Comparison of ENCODE assay signal across 11 cellular contexts in genomic region chr1:235920596-235921375, GRCh38. TPM values are rescaled to one million over a fixed set of nuclear protein-coding genes. Genes with fewer than 3 reads are reported as not detected.
DNase-seq lines count a peak whose midpoint lies in the region; ATAC-seq, FAIRE-seq and TF ChIP-seq lines count a peak whose summit lies in the region.
"Had no signal": no experiment of that assay in that cellular context is flagged by ENCODE, and none has a peak within 500 bp of the region (broad histone marks: within the 10 kb centered on the region; RNA-seq: fewer than 3 reads in every experiment).

No MANE protein-coding gene starts in this region.

- H3K27me3 Mint-ChIP-seq in HFFc6 (ENCODE audit: insufficient read depth) (peaks cover 1% of the 10 kb centered on the region), astrocyte (ENCODE audit: low read depth, unreplicated experiment) (no peaks in the 10 kb centered on the region), type B pancreatic cell (peaks cover 7% of the 10 kb centered on the region)
- no peaks in the 10 kb centered on the region for H3K27me3 Mint-ChIP-seq in activated T-cell treated with anti-CD3 and anti-CD28 coated beads, Interleukin-2, amount 50 U/mL, for 72 hours (ENCODE audit: low read depth)

- TF ChIP-seq CTCF in HFFc6 (IDR thresholded peaks at IDR 0.05) (no peak), astrocyte (IDR thresholded peaks at IDR 0.05; ENCODE audit: insufficient read depth, low read depth, low read length) (no peak), type B pancreatic cell (conservative IDR thresholded peaks at IDR 0.05) (no peak)

- no peak for FAIRE-seq in astrocyte (lab: Jason Lieb, UNC)
- FAIRE-seq: TTC549 had no signal

- H3K4me1 ChIP-seq in astrocyte (ENCODE audit: insufficient read depth, low read length) = peaks cover 50% of the 10 kb centered on the region
- H3K4me1 ChIP-seq: prostate gland had no signal

- peak overlapping the region; percentile 90 for H3K27ac ChIP-seq in astrocyte (ENCODE audit: low read depth, low read length)

- no peaks in the 10 kb centered on the region for H4K20me1 ChIP-seq in astrocyte (ENCODE audit: insufficient read depth, low read length)

- ATAC-seq in HG03442 (IDR thresholded peaks at IDR 0.05; ENCODE audit: unreplicated experiment) (no peak), GM21619 (IDR thresholded peaks at IDR 0.05; ENCODE audit: unreplicated experiment) (no peak)
- no peak for ATAC-seq in activated T-cell treated with anti-CD3 and anti-CD28 coated beads, Interleukin-2, amount 50 U/mL, for 72 hours (replicated peaks in 1 of 2)

- DNase-seq in HFFc6 = peak; percentile 65
- peak; percentile 54 for DNase-seq in astrocyte (ENCODE audit: low read depth)
- DNase-seq in kidney tubule cell (ENCODE audit: low spot score) = peak; percentile 38
- DNase-seq in type B pancreatic cell (ENCODE audit: extremely low spot score, unreplicated experiment) = no peak
- DNase-seq in activated T-cell treated with anti-CD3 and anti-CD28 coated beads, Interleukin-2, amount 50 U/mL, for 72 hours = no peak
- DNase-seq: activated T-cell treated with anti-CD3 and anti-CD28 coated beads for 4 hours, NCI-H1694 had no signal

- no peaks in the 10 kb centered on the region for H3K36me3 ChIP-seq in astrocyte (ENCODE audit: insufficient read depth, low read length)
- H3K36me3 ChIP-seq: prostate gland had no signal

- no peaks in the 10 kb centered on the region for H3K79me2 ChIP-seq in astrocyte (ENCODE audit: insufficient read depth, low read length)

- H3K4me1 Mint-ChIP-seq in HFFc6 (ENCODE audit: low read depth) = peaks cover 78% of the 10 kb centered on the region
- peaks cover 38% of the 10 kb centered on the region for H3K4me1 Mint-ChIP-seq in astrocyte (ENCODE audit: low read depth, unreplicated experiment)
- peaks cover 55% of the 10 kb centered on the region for H3K4me1 Mint-ChIP-seq in type B pancreatic cell (ENCODE audit: unreplicated experiment)
- peaks cover 63% of the 10 kb centered on the region for H3K4me1 Mint-ChIP-seq in activated T-cell treated with anti-CD3 and anti-CD28 coated beads, Interleukin-2, amount 50 U/mL, for 72 hours (ENCODE audit: low read depth)

- H3K36me3 Mint-ChIP-seq in HFFc6 (ENCODE audit: low read depth) = no peaks in the 10 kb centered on the region
- H3K36me3 Mint-ChIP-seq in astrocyte (ENCODE audit: low read depth, unreplicated experiment) = no peaks in the 10 kb centered on the region
- H3K36me3 Mint-ChIP-seq in type B pancreatic cell = no peaks in the 10 kb centered on the region
- H3K36me3 Mint-ChIP-seq in activated T-cell treated with anti-CD3 and anti-CD28 coated beads, Interleukin-2, amount 50 U/mL, for 72 hours (ENCODE audit: insufficient read depth in 2 of 2) = no peaks in the 10 kb centered on the region

- H3K9me3 Mint-ChIP-seq in HFFc6 (no peaks in the 10 kb centered on the region), astrocyte (ENCODE audit: unreplicated experiment) (no peaks in the 10 kb centered on the region), type B pancreatic cell (no peaks in the 10 kb centered on the region)
- H3K9me3 Mint-ChIP-seq in activated T-cell treated with anti-CD3 and anti-CD28 coated beads, Interleukin-2, amount 50 U/mL, for 72 hours = no peaks in the 10 kb centered on the region

- no peaks in the 10 kb centered on the region for H3K27me3 ChIP-seq in astrocyte (ENCODE audit: insufficient read depth, low read length)

- H3K4me3 Mint-ChIP-seq in HFFc6 (peak overlapping the region; percentile 49), astrocyte (ENCODE audit: unreplicated experiment) (no peak overlapping the region), type B pancreatic cell (no peak overlapping the region)
- no peak overlapping the region for H3K4me3 Mint-ChIP-seq in activated T-cell treated with anti-CD3 and anti-CD28 coated beads, Interleukin-2, amount 50 U/mL, for 72 hours

- peak overlapping the region; percentile 56 for H3K4me2 ChIP-seq in astrocyte (ENCODE audit: low read length)

- no peak overlapping the region for H3K4me3 ChIP-seq in astrocyte (ENCODE audit: insufficient read depth, low read depth, low read length)
- H3K4me3 ChIP-seq: prostate gland had no signal

- H3K27ac Mint-ChIP-seq in HFFc6 (peak overlapping the region; percentile 84), astrocyte (ENCODE audit: unreplicated experiment) (peak overlapping the region; percentile 92), type B pancreatic cell (peak overlapping the region; percentile 52)
- H3K27ac Mint-ChIP-seq in activated T-cell treated with anti-CD3 and anti-CD28 coated beads, Interleukin-2, amount 50 U/mL, for 72 hours = no peak overlapping the region

- H3K9me3 ChIP-seq in astrocyte (ENCODE audit: insufficient read depth, low read depth, low read length) = no peaks in the 10 kb centered on the region
- H3K9me3 ChIP-seq: prostate gland had no signal

- peak overlapping the region; percentile 13 for H2AFZ ChIP-seq in astrocyte (ENCODE audit: low read depth, low read length)

- H3K9ac ChIP-seq in astrocyte (ENCODE audit: low read length) = peak overlapping the region; percentile 35

RNA-seq across cellular contexts. Expression of gene LYST, which starts 54.1 kb away (rescaled TPM):
- 10 to 100 TPM; 13.2 to 18.9 (median 15.4) TPM for total RNA-seq in HFFc6 (2021; fragmentation: NEBNext Ultra II Directional; extraction: Animal tissue kit (Norgen Biotek cat#: 25700))
- 12.5 and 15.7 TPM in 2 replicates for total RNA-seq in astrocyte
- total RNA-seq in type B pancreatic cell (ENCODE audit: low replicate concordance) = 9.1 and 9.7 TPM in 2 replicates
- total RNA-seq in activated T-cell treated with anti-CD3 and anti-CD28 coated beads, Interleukin-2, amount 50 U/mL, for 72 hours = 10 to 100 TPM; 43.9 to 50.7 TPM

Comparison
In these comparisons a context has a peak if more than half of its experiments do, and no peak if none do; other contexts are left out.
1. DNase-seq: peak in HFFc6 (single experiment), astrocyte (single experiment) and kidney tubule cell (single experiment); none in type B pancreatic cell (single experiment) and activated T-cell treated with anti-CD3 and anti-CD28 coated beads, Interleukin-2, amount 50 U/mL, for 72 hours (0 of 2).